Comparison of ENCODE assay signal across 8 cellular contexts in the genomic region with DNA sequence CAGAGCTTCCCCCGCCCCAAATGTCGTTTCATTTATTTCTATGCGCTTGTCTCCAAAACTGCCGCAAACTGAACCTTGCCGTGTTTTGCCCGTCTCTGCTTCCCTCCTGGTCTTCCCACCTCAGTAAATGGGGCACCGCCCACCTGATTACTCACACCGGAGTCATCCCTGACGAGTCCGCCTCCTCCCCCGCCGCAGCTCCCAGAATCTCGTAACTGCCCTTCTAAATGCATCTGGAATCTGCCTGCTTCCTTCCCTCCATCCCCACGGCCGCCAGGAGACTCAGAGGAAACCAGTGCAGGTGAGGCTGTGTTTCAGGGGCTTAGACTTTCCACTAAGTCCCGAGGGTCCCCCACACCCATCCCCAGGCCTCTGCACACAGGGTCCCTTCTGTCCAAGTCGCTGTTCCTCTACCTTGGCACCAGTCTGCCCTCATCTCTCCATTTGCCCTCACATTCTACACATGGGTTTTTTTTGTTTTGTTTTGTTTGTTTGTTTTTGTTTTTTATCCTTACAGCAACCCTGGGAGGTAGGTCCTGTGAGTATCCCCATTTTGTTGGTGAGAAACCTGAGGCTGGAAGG.
DNase-seq lines count a peak whose midpoint lies in the region; ATAC-seq, FAIRE-seq and TF ChIP-seq lines count a peak whose summit lies in the region.

No MANE protein-coding gene starts in this region.

- no peak overlapping the region for H2BK120ac ChIP-seq in trophoblast cell (ENCODE audit: insufficient read depth, low read length, poor library complexity)

- POLR2A ChIA-PET in endothelial cell of umbilical vein (lab: Charles Lee): no interaction called here

- dilution Hi-C loops in endothelial cell of umbilical vein (cut with MboI; ENCODE audit: extremely low pct_ligation_motif_present, low sequenced_read_pairs): no loop called here

- intact Hi-C loops in endothelial cell of umbilical vein (cut with micrococcal nuclease): no loop called here

- CTCF ChIA-PET in endothelial cell of umbilical vein (lab: Charles Lee): interaction anchor here (0.8 to 2.4 kb wide), 2 partner anchors 9 to 24 kb away, joined by 5 to 7 read pairs; no protein-coding TSS in a partner anchor

- H3K4me1 ChIP-seq in endothelial cell of umbilical vein (ENCODE audit: control insufficient read depth, extremely low read depth, insufficient read depth, low read length): no peaks in the 10 kb centered on the region
- H3K4me1 ChIP-seq in trophoblast cell (ENCODE audit: control insufficient read depth in 1 of 2, insufficient read depth in 2 of 2, low read length in 2 of 2): peaks cover 2% of the 10 kb centered on the region in 2 experiments

- no peaks in the 10 kb centered on the region for H3K79me2 ChIP-seq in endothelial cell of umbilical vein (ENCODE audit: control insufficient read depth, insufficient read depth, low read length)
- H3K79me2 ChIP-seq in trophoblast cell (ENCODE audit: control insufficient read depth, insufficient read depth, low read length, poor library complexity): no peaks in the 10 kb centered on the region

- H3K4me2 ChIP-seq in endothelial cell of umbilical vein (ENCODE audit: insufficient read depth, low read length): no peak overlapping the region
- peak overlapping the region; percentile 13 for H3K4me2 ChIP-seq in trophoblast cell (ENCODE audit: low read length)

- no peak overlapping the region for H4K91ac ChIP-seq in trophoblast cell (ENCODE audit: low read depth, low read length)

- H3K14ac ChIP-seq in trophoblast cell (ENCODE audit: low read length): no peak overlapping the region

- no peak overlapping the region for H3K9ac ChIP-seq in endothelial cell of umbilical vein (replicated peaks; ENCODE audit: extremely low read depth, insufficient read depth, low read length)
- H3K9ac ChIP-seq in trophoblast cell (ENCODE audit: low read length): no peak overlapping the region

- no peak overlapping the region for H4K8ac ChIP-seq in trophoblast cell (ENCODE audit: low read depth, low read length)

- H2AFZ ChIP-seq in endothelial cell of umbilical vein (ENCODE audit: low read depth, low read length): no peak overlapping the region
- no peak overlapping the region for H2AFZ ChIP-seq in trophoblast cell (ENCODE audit: insufficient read depth, low read length, poor library complexity)

- FAIRE-seq in endothelial cell of umbilical vein (lab: Jason Lieb, UNC): no peak

- H3K27ac ChIP-seq in endothelial cell of umbilical vein (ENCODE audit: insufficient read depth, low read depth, low read length) (no peak overlapping the region), trophoblast cell (ENCODE audit: low read depth, low read length) (no peak overlapping the region)

- no peaks in the 10 kb centered on the region for H3K9me1 ChIP-seq in endothelial cell of umbilical vein (replicated peaks; ENCODE audit: control insufficient read depth, extremely low read depth, insufficient read depth, low read length)

- H3K36me3 ChIP-seq in endothelial cell of umbilical vein (ENCODE audit: control insufficient read depth in 2 of 2, extremely low read depth in 1 of 2, insufficient read depth in 2 of 2, low read length in 2 of 2) (no peaks in the 10 kb centered on the region), trophoblast cell (ENCODE audit: control insufficient read depth in 1 of 2, insufficient read depth in 2 of 2, low read length in 2 of 2) (no peaks in the 10 kb centered on the region)

- H3K4me3 ChIP-seq in endothelial cell of umbilical vein (replicated peaks in 1 of 3; ENCODE audit: insufficient read depth in 1 of 3, low read depth in 1 of 3, low read length in 3 of 3): no peak overlapping the region
- H3K4me3 ChIP-seq in trophoblast cell (ENCODE audit: low read depth, low read length): no peak overlapping the region

- H3K9me3 ChIP-seq in endothelial cell of umbilical vein (replicated peaks; ENCODE audit: control insufficient read depth, insufficient read depth, low read length) (no peaks in the 10 kb centered on the region), trophoblast cell (ENCODE audit: insufficient read depth, low read depth, low read length) (no peaks in the 10 kb centered on the region)

- TF ChIP-seq POLR2A in endothelial cell of umbilical vein (IDR thresholded peaks at IDR 0.05; ENCODE audit: low read depth, low read length): no peak

- no peak overlapping the region for H2AK5ac ChIP-seq in trophoblast cell (ENCODE audit: low read length)

- H3K18ac ChIP-seq in trophoblast cell (ENCODE audit: low read length): no peak overlapping the region

- no peak for ATAC-seq in GM19324 (IDR thresholded peaks at IDR 0.05; ENCODE audit: low FRiP score, unreplicated experiment)
- ATAC-seq in GM21825 (IDR thresholded peaks at IDR 0.05; ENCODE audit: unreplicated experiment): no peak

- H4K12ac ChIP-seq in trophoblast cell (ENCODE audit: low read depth, low read length): no peak overlapping the region

- no peaks in the 10 kb centered on the region for H3K79me1 ChIP-seq in trophoblast cell (ENCODE audit: low read length)

- no peaks in the 10 kb centered on the region for H3K27me3 ChIP-seq in endothelial cell of umbilical vein (ENCODE audit: control insufficient read depth in 2 of 2, insufficient read depth in 2 of 2, low read length in 2 of 2)
- H3K27me3 ChIP-seq in trophoblast cell (ENCODE audit: insufficient read depth, low read length): no peaks in the 10 kb centered on the region

- no TSS peak for BruUV-seq in endothelial cell of umbilical vein (replicated peaks; lab: Mats Ljungman, UMichigan)

- H3K4ac ChIP-seq in trophoblast cell (ENCODE audit: low read depth, low read length): no peak overlapping the region

- no peak overlapping the region for H3K23ac ChIP-seq in trophoblast cell (ENCODE audit: low read length)

- no peak overlapping the region for H2BK12ac ChIP-seq in trophoblast cell (ENCODE audit: low read length)

- TF ChIP-seq CTCF in endothelial cell of umbilical vein (IDR thresholded peaks at IDR 0.05; ENCODE audit: extremely low read depth in 1 of 2, insufficient read depth in 1 of 2, low read depth in 1 of 2, low read length in 2 of 2): no peak

- DNase-seq in NCI-H748 (lab: John Stamatoyannopoulos, UW; ENCODE audit: unreplicated experiment) (peak; percentile 7), NCI-H748 treated with DMSO at 0.1 percent for 48 hours (lab: John Stamatoyannopoulos, UW) (no peak), NCI-H2227 treated with DMSO at 0.1 percent for 48 hours (lab: John Stamatoyannopoulos, UW) (peak; percentile 19), endothelial cell of umbilical vein (ENCODE audit: low read depth, low spot score) (no peak), trophoblast cell (peak; percentile 8 to 44)
- DNase-seq in activated CD4-positive, CD25-positive, alpha-beta regulatory T cell (lab: John Stamatoyannopoulos, UW): no peak

- H4K20me1 ChIP-seq in endothelial cell of umbilical vein (replicated peaks; ENCODE audit: control insufficient read depth, extremely low read depth, insufficient read depth, low read length): no peaks in the 10 kb centered on the region

- no CpG with 5 or more reads among the region's 17 CpGs for WGBS in trophoblast cell (ENCODE audit: extremely low coverage, insufficient coverage, insufficient read length)

- no peak overlapping the region for H2BK5ac ChIP-seq in trophoblast cell (ENCODE audit: low read depth, low read length, poor library complexity)

TF ChIP-seq in endothelial cell of umbilical vein, 7 proteins besides CTCF, POLR2A, EP300 and RAD21:
- TF ChIP-seq FOS (IDR thresholded peaks at IDR 0.05; ENCODE audit: borderline replicate concordance, insufficient read depth, low read length) (peak; percentile 8), MYC (IDR thresholded peaks at IDR 0.05; ENCODE audit: low read depth, low read length) (no peak)

Comparison
In these comparisons a context has a peak if more than half of its experiments do, and no peak if none do; other contexts are left out.
1. DNase-seq: peak in NCI-H748 (single experiment), NCI-H2227 treated with DMSO at 0.1 percent for 48 hours (single experiment) and trophoblast cell (2 of 2); none in NCI-H748 treated with DMSO at 0.1 percent for 48 hours (single experiment), endothelial cell of umbilical vein (single experiment) and activated CD4-positive, CD25-positive, alpha-beta regulatory T cell (0 of 4).